ENCODE assay signal across 13 cellular contexts in the genomic region with DNA sequence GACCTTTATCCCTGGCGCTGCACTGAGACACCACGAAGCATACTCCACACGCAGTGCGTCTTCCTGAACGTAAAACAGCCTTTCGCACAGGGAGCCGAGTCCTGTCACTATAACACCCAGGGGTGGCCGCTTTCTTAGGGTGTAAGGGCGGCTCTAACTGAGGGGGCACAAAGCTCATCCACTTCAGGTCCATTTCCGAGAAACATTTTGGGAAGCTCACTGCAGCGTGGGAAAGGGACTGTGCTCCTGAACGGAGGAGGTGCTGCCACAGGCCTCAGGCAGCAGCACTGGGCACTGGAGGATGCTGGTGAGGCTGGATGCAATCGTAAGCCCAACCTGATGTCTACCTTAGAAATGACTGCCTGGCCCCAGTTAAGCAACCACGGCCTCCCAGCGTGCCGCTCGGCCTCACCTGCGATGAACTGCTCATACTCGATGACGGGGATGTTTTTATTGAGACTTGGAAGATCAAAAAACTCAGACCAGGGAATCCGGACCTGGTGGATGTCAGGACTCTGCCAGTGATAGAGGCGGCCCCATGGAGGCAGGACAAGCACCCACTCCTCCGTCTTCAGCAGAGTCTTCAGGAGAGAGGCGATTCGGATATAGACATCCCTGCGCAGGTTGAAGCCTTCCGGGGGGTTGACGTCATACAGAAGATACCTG. TPM values are rescaled to one million over a fixed set of nuclear protein-coding genes. Genes with fewer than 3 reads are reported as not detected.
DNase-seq lines count a peak whose midpoint lies in the region; ATAC-seq, FAIRE-seq and TF ChIP-seq lines count a peak whose summit lies in the region.
"Had no signal": no experiment of that assay in that cellular context is flagged by ENCODE, and none has a peak within 500 bp of the region (broad histone marks: within the 10 kb centered on the region; RNA-seq: fewer than 3 reads in every experiment).

No MANE protein-coding gene starts in this region.

- H3K27me3 Mint-ChIP-seq in CD4-positive, CD25-positive, alpha-beta regulatory T cell: no peaks in the 10 kb centered on the region
- H3K27me3 Mint-ChIP-seq in Caco-2 (ENCODE audit: insufficient read depth, unreplicated experiment) (no peaks in the 10 kb centered on the region), astrocyte (ENCODE audit: low read depth, unreplicated experiment) (no peaks in the 10 kb centered on the region), neural crest cell (ENCODE audit: low read depth) (no peaks in the 10 kb centered on the region)

- peaks cover 72% of the 10 kb centered on the region for H3K79me2 ChIP-seq in astrocyte (ENCODE audit: insufficient read depth, low read length)

- peak overlapping the region in 2 of 3 donors; percentile 14 to 75 for H3K27ac Mint-ChIP-seq in CD4-positive, CD25-positive, alpha-beta regulatory T cell
- H3K27ac Mint-ChIP-seq in Caco-2 (ENCODE audit: unreplicated experiment): no peak overlapping the region
- no peak overlapping the region for H3K27ac Mint-ChIP-seq in astrocyte (ENCODE audit: unreplicated experiment)
- H3K27ac Mint-ChIP-seq in neural crest cell (ENCODE audit: unreplicated experiment): peak overlapping the region; percentile 57

- peaks cover 47% of the 10 kb centered on the region for H3K36me3 ChIP-seq in CD4-positive, CD25-positive, alpha-beta regulatory T cell (ENCODE audit: control insufficient read depth, insufficient read depth, low read length)
- no peaks in the 10 kb centered on the region; the same call in none of the 2 replicates for H3K36me3 ChIP-seq in Caco-2 (ENCODE audit: control insufficient read depth, insufficient read depth, low read length)
- peaks cover 25% of the 10 kb centered on the region for H3K36me3 ChIP-seq in astrocyte (ENCODE audit: insufficient read depth, low read length)

- H3K27me3 ChIP-seq in CD4-positive, CD25-positive, alpha-beta regulatory T cell (ENCODE audit: control insufficient read depth, insufficient read depth, low read length): no peaks in the 10 kb centered on the region
- no peaks in the 10 kb centered on the region for H3K27me3 ChIP-seq in Caco-2 (replicated peaks; ENCODE audit: control insufficient read depth, insufficient read depth, low read length)
- H3K27me3 ChIP-seq in astrocyte (ENCODE audit: insufficient read depth, low read length): no peaks in the 10 kb centered on the region

- POLR2A ChIA-PET in Caco-2 (lab: Charles Lee): no interaction called here

- ATAC-seq in CD4-positive, CD25-positive, alpha-beta regulatory T cell (ENCODE audit: low read depth in 2 of 2): no peak
- no peak for ATAC-seq in GM21717 (IDR thresholded peaks at IDR 0.05; ENCODE audit: unreplicated experiment)

- no peak overlapping the region for H3K4me3 ChIP-seq in CD4-positive, CD25-positive, alpha-beta regulatory T cell (ENCODE audit: low read depth, low read length)
- H3K4me3 ChIP-seq in Caco-2 (ENCODE audit: low read depth, low read length): no peak overlapping the region
- H3K4me3 ChIP-seq in astrocyte (ENCODE audit: insufficient read depth, low read depth, low read length): no peak overlapping the region
- H3K4me3 ChIP-seq: BLaER1 treated with 17β-estradiol and CSF1 and Interleukin-3, amounts not matched to agents 10 nM and 100 nM had no signal

- BruUV-seq in Caco-2 (replicated peaks; lab: Mats Ljungman, UMichigan): no TSS peak

- H3K4me1 ChIP-seq in CD4-positive, CD25-positive, alpha-beta regulatory T cell (ENCODE audit: control insufficient read depth, insufficient read depth, low read length, poor library complexity, severe bottlenecking): peaks cover 15% of the 10 kb centered on the region
- H3K4me1 ChIP-seq in Caco-2 (no peaks in the 10 kb centered on the region; the same call in 1 of the 2 replicates), astrocyte (ENCODE audit: insufficient read depth, low read length) (peaks cover 12% of the 10 kb centered on the region)

- no peak overlapping the region for H3K27ac ChIP-seq in CD4-positive, CD25-positive, alpha-beta regulatory T cell (ENCODE audit: insufficient read depth, low read length, poor library complexity, severe bottlenecking)
- no peak overlapping the region for H3K27ac ChIP-seq in astrocyte (ENCODE audit: low read depth, low read length)
- H3K27ac ChIP-seq: BLaER1 treated with 17β-estradiol and CSF1 and Interleukin-3, amounts not matched to agents 10 nM and 100 nM had no signal

- no peak overlapping the region for H2AFZ ChIP-seq in astrocyte (ENCODE audit: low read depth, low read length)

- TF ChIP-seq CTCF in Caco-2 (IDR thresholded peaks at IDR 0.05; ENCODE audit: insufficient read depth in 1 of 2, low read depth in 1 of 2, low read length in 1 of 2, severe bottlenecking in 1 of 2, unreplicated experiment in 1 of 2) (no peak), astrocyte (IDR thresholded peaks at IDR 0.05; ENCODE audit: insufficient read depth, low read depth, low read length) (no peak), neural crest cell (conservative IDR thresholded peaks at IDR 0.05) (no peak)

- H3K4me2 ChIP-seq in astrocyte (ENCODE audit: low read length): no peak overlapping the region
- H3K4me2 ChIP-seq: BLaER1 treated with 17β-estradiol and CSF1 and Interleukin-3, amounts not matched to agents 10 nM and 100 nM had no signal

- peaks cover 17% of the 10 kb centered on the region for H3K36me3 Mint-ChIP-seq in CD4-positive, CD25-positive, alpha-beta regulatory T cell
- H3K36me3 Mint-ChIP-seq in Caco-2 (ENCODE audit: insufficient read depth, unreplicated experiment): peaks cover 44% of the 10 kb centered on the region
- peaks cover 21% of the 10 kb centered on the region for H3K36me3 Mint-ChIP-seq in astrocyte (ENCODE audit: low read depth, unreplicated experiment)
- peaks cover 8% of the 10 kb centered on the region for H3K36me3 Mint-ChIP-seq in neural crest cell (ENCODE audit: low read depth)

- no peak overlapping the region for H3K9ac ChIP-seq in astrocyte (ENCODE audit: low read length)

- H3K4me1 Mint-ChIP-seq in CD4-positive, CD25-positive, alpha-beta regulatory T cell: peaks cover 11 to 31% (median 20%) of the 10 kb centered on the region in 4 donors
- H3K4me1 Mint-ChIP-seq in Caco-2 (ENCODE audit: low read depth, unreplicated experiment): no peaks in the 10 kb centered on the region
- H3K4me1 Mint-ChIP-seq in astrocyte (ENCODE audit: low read depth, unreplicated experiment): peaks cover 20% of the 10 kb centered on the region
- peaks cover 21% of the 10 kb centered on the region for H3K4me1 Mint-ChIP-seq in neural crest cell

- peaks cover 68% of the 10 kb centered on the region for H4K20me1 ChIP-seq in astrocyte (ENCODE audit: insufficient read depth, low read length)

- H3K9me3 Mint-ChIP-seq in CD4-positive, CD25-positive, alpha-beta regulatory T cell: no peaks in the 10 kb centered on the region
- H3K9me3 Mint-ChIP-seq in Caco-2 (ENCODE audit: unreplicated experiment) (no peaks in the 10 kb centered on the region), astrocyte (ENCODE audit: unreplicated experiment) (no peaks in the 10 kb centered on the region), neural crest cell (no peaks in the 10 kb centered on the region)

- CTCF ChIA-PET in Caco-2 (lab: Charles Lee): no interaction called here

- DNase-seq in CD4-positive, CD25-positive, alpha-beta regulatory T cell: no peak
- DNase-seq in Caco-2: no peak
- DNase-seq in astrocyte (ENCODE audit: low read depth): no peak
- no peak for DNase-seq in neural crest cell (ENCODE audit: low read depth, low spot score)
- DNase-seq in medulla oblongata (ENCODE audit: extremely low spot score): no peak
- no peak for DNase-seq in NCI-H2227 treated with DMSO at 0.1 percent for 48 hours (lab: John Stamatoyannopoulos, UW)
- DNase-seq: activated CD4-positive, alpha-beta T cell treated with anti-CD3 and anti-CD28 coated beads for 1 hour; amniotic stem cell; cortex of kidney; NCI-H2029 treated with DMSO at 0.1 percent for 48 hours; stimulated activated CD4-positive, alpha-beta T cell treated with anti-CD3 and anti-CD28 coated beads, Interleukin-1b, Interleukin-23, amount 100 ng/mL, for 48 hours had no signal

- peak overlapping the region; percentile 70 to 91 (median 76) for H3K4me3 Mint-ChIP-seq in CD4-positive, CD25-positive, alpha-beta regulatory T cell
- H3K4me3 Mint-ChIP-seq in Caco-2 (ENCODE audit: unreplicated experiment) (peak overlapping the region; percentile 44), astrocyte (ENCODE audit: unreplicated experiment) (peak overlapping the region; percentile 66), neural crest cell (peak overlapping the region; percentile 74)

- no peak for FAIRE-seq in astrocyte (lab: Jason Lieb, UNC)

- no peaks in the 10 kb centered on the region for H3K9me3 ChIP-seq in CD4-positive, CD25-positive, alpha-beta regulatory T cell (ENCODE audit: control insufficient read depth in 2 of 2, low read length in 2 of 2)
- H3K9me3 ChIP-seq in Caco-2 (no peaks in the 10 kb centered on the region), astrocyte (ENCODE audit: insufficient read depth, low read depth, low read length) (no peaks in the 10 kb centered on the region)
- H3K9me3 ChIP-seq: BLaER1 treated with 17β-estradiol and CSF1 and Interleukin-3, amounts not matched to agents 10 nM and 100 nM had no signal

- intact Hi-C loops in Caco-2 (cut with micrococcal nuclease; ENCODE audit: unreplicated experiment): no loop called here

RNA-seq across cellular contexts. Expression of a gene that starts 2.3 kb away (rescaled TPM):
- 55.6 TPM for total RNA-seq in CD4-positive, CD25-positive, alpha-beta regulatory T cell
- polyA plus RNA-seq in CD4-positive, CD25-positive, alpha-beta regulatory T cell: 1 to 10 TPM; 2.6 to 4.7 (median 3.2) TPM
- total RNA-seq in Caco-2 (2022): 32.0 and 36.5 TPM in 2 replicates
- 109 and 119 TPM in 2 replicates for total RNA-seq in astrocyte
- total RNA-seq in neural crest cell: 35.4 and 39.5 TPM in 2 replicates

Comparison
In these comparisons a context has a peak if more than half of its experiments do, and no peak if none do; other contexts are left out.
1. H3K27ac Mint-ChIP-seq: peak in CD4-positive, CD25-positive, alpha-beta regulatory T cell (2 of 3) and neural crest cell (single experiment); none in Caco-2 (single experiment) and astrocyte (single experiment).
2. Peak in every context shown above with its lines, with median percentiles within 50 percentile points of each other: H3K4me3 Mint-ChIP-seq.